Comparison of ENCODE assay signal across 10 cellular contexts in genomic region chr16:19698480-19699465, GRCh38. TPM values are rescaled to one million over a fixed set of nuclear protein-coding genes. Genes with fewer than 3 reads are reported as not detected.
A peak's percentile ranks its signal among the peaks of the same experiment; 100 is the strongest.
DNase-seq lines count a peak whose midpoint lies in the region; ATAC-seq and TF ChIP-seq lines count a peak whose summit lies in the region.
"Had no signal": no experiment of that assay in that cellular context is flagged by ENCODE, and none has a peak within 500 bp of the region (broad histone marks: within the 10 kb centered on the region; RNA-seq: fewer than 3 reads in every experiment).

No MANE protein-coding gene starts in this region.

- peaks cover 0 to 5% (median 2%) of the 10 kb centered on the region in 4 donors for H3K36me3 ChIP-seq in right lobe of liver
- no peaks in the 10 kb centered on the region for H3K36me3 ChIP-seq in uterus

- H3K4me1 ChIP-seq in right cardiac atrium (ENCODE audit: control insufficient read depth, insufficient read depth, low read length) (peaks cover 18% of the 10 kb centered on the region), right lobe of liver (peaks cover 0 to 41% (median 14%) of the 10 kb centered on the region in 4 donors), uterus (peaks cover 0 to 4% of the 10 kb centered on the region in 2 donors)

- no peaks in the 10 kb centered on the region for H3K27me3 ChIP-seq in right cardiac atrium (ENCODE audit: control insufficient read depth, insufficient read depth)
- H3K27me3 ChIP-seq in right lobe of liver = no peaks in the 10 kb centered on the region
- no peaks in the 10 kb centered on the region for H3K27me3 ChIP-seq in uterus

- no peak overlapping the region for H3K4me3 ChIP-seq in right cardiac atrium (ENCODE audit: low read length)
- H3K4me3 ChIP-seq in right lobe of liver = no peak overlapping the region
- H3K4me3 ChIP-seq in uterus = no peak overlapping the region

- WGBS in right cardiac atrium = 77% methylated on average over 19 of the region's 19 CpGs
- 47% methylated on average over 9 of the region's 19 CpGs for WGBS in right lobe of liver (ENCODE audit: insufficient coverage, low coverage, low lambda C conversion rate, missing lambda C conversion rate)

- TF ChIP-seq CTCF in right lobe of liver (IDR thresholded peaks at IDR 0.05) (no peak), uterus (IDR thresholded peaks at IDR 0.05) (no peak)

- ATAC-seq in Right ventricle myocardium superior (ENCODE audit: poor library complexity) (peak; percentile 28), right cardiac atrium (no peak), right lobe of liver (peak; percentile 70 to 80 (median 74))
- ATAC-seq: natural killer cell treated with Interleukin-12 subunit alpha and Interleukin-12 subunit beta and Interleukin-15 and Interleukin-18, amount 100 ng/mL, for 72 hours had no signal

- intact Hi-C loops in Right ventricle myocardium superior (cut with DNase I) = no loop called here
- intact Hi-C loops in right cardiac atrium (cut with DNase I) = loop anchor here in 1 of 4 donors (10.0 kb wide), 1 partner anchor 54 kb away; no protein-coding TSS in a partner anchor
- intact Hi-C loops in right lobe of liver (cut with DNase I) = no loop called here
- intact Hi-C loops in uterus (cut with DNase I; ENCODE audit: low total_unique reads) = loop anchor here (10.0 kb wide), 1 partner anchor 186 kb away; the partner anchor contains the start of gene GPRC5B

- DNase-seq in Right ventricle myocardium superior (no peak), right cardiac atrium (no peak), astrocyte of the hippocampus (ENCODE audit: low read depth, low spot score) (peak; percentile 57), right lobe of liver (peak in 1 of 3 donors; percentile 16), uterus (no peak), GDM1 (lab: John Stamatoyannopoulos, UW) (no peak), cerebellar cortex (ENCODE audit: low spot score) (no peak), ureter (ENCODE audit: low spot score) (no peak)
- DNase-seq: activated T-cell treated with anti-CD3 and anti-CD28 coated beads for 4 hours had no signal

- H3K27ac ChIP-seq in right cardiac atrium (ENCODE audit: low read length) (no peak overlapping the region), right lobe of liver (peak overlapping the region in 2 of 3 donors; percentile 15 to 41), uterus (peak overlapping the region; percentile 68 to 85)

- H3K9me3 ChIP-seq in right cardiac atrium (ENCODE audit: control insufficient read depth, low read length) (no peaks in the 10 kb centered on the region), right lobe of liver (no peaks in the 10 kb centered on the region), uterus (no peaks in the 10 kb centered on the region)

- TF ChIP-seq POLR2A in right lobe of liver (IDR thresholded peaks at IDR 0.05) (no peak), uterus (IDR thresholded peaks at IDR 0.05) (no peak)

RNA-seq across cellular contexts. Expression of gene KNOP1, which starts 19.3 kb away (rescaled TPM):
- total RNA-seq in Right ventricle myocardium superior (6.2 TPM), right cardiac atrium (1 to 10 TPM; 6.1 to 9.2 (median 7.9) TPM), right lobe of liver (1 to 10 TPM; 3.4 to 9.4 (median 7.3) TPM), uterus (10 to 100 TPM in 2 of 4 donors, 1 to 10 TPM in 2; 1.5 to 20.5 (median 9.4) TPM), ureter (27.4 TPM)
- polyA plus RNA-seq in right cardiac atrium = 12.5 TPM

RNA-seq across cellular contexts. Expression of gene IQCK, which starts 19.3 kb away (rescaled TPM):
- total RNA-seq in Right ventricle myocardium superior (6.5 TPM), right cardiac atrium (1 to 10 TPM; 5.1 to 8.3 (median 6.4) TPM), right lobe of liver (1 to 10 TPM; 2.0 to 4.7 (median 3.9) TPM), uterus (10 to 100 TPM; 14.7 to 27.2 (median 21.1) TPM), ureter (33.2 TPM)
- 5.1 TPM for polyA plus RNA-seq in right cardiac atrium

Comparison
In these comparisons a context has a peak if more than half of its experiments do, and no peak if none do; other contexts are left out.
1. ATAC-seq: peak in Right ventricle myocardium superior (single experiment) and right lobe of liver (4 of 4); none in right cardiac atrium (0 of 2).